16 cellular contexts compared by ENCODE assay signal in the genomic region with DNA sequence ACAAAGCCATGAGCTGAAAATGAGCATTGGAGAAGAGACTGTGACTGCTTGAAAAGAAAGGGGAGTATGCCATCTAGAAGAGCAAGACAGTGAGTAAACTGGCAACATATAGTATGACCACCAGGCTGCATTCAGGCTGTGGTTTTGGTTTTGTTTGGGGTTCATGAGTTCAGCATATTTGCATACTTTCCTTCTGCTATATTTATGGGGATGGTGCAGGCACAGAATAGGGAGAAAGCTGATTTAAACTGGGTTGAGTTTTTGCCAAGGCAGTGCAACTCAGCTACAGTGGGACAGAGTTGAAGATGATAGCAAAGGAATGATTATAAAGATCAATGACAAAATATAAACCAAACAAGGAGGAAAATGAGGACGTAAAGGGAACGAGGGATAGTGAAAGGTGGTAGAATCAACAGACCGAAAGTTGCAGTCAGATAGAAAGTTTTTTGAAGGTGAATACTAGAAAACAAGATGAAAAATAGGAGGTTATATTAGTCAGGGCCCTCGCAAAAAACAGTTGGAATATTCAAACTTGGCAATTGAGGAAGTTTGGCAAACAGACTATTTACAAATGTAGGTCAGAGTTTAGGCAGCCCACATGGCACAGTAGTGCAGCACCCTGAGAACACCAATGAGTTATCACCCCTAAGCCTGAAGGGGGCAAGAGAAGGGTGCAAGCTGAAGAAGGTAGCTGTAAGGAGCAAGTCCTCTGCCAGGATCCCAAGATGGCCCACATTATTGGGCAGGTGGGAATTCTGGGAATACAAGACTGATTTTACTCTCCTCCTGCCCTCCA.
DNase-seq lines count a peak whose midpoint lies in the region; ATAC-seq and TF ChIP-seq lines count a peak whose summit lies in the region.
"Had no signal": no experiment of that assay in that cellular context is flagged by ENCODE, and none has a peak within 500 bp of the region (broad histone marks: within the 10 kb centered on the region; RNA-seq: fewer than 3 reads in every experiment).

No MANE protein-coding gene starts in this region.

- H3K9me3 ChIP-seq in naive thymus-derived CD4-positive, alpha-beta T cell (ENCODE audit: control insufficient read depth in 2 of 3, low read length in 3 of 3) = no peaks in the 10 kb centered on the region
- no peaks in the 10 kb centered on the region for H3K9me3 ChIP-seq in colonic mucosa
- H3K9me3 ChIP-seq in left ventricle myocardium inferior (replicated peaks) = no peaks in the 10 kb centered on the region
- H3K9me3 ChIP-seq: left lung, upper lobe of left lung had no signal

- POLR2A ChIA-PET in GM10248 (lab: Yijun Ruan, JAX) = no interaction called here
- POLR2A ChIA-PET in naive thymus-derived CD4-positive, alpha-beta T cell (lab: Charles Lee) = no interaction called here

- H3K9ac ChIP-seq in colonic mucosa (ENCODE audit: low read depth in 2 of 2, low read length in 2 of 2) = no peak overlapping the region

- no peak overlapping the region for H3K27ac Mint-ChIP-seq in naive thymus-derived CD4-positive, alpha-beta T cell
- H3K27ac Mint-ChIP-seq: activated CD8-positive, alpha-beta memory T cell treated with anti-CD3 and anti-CD28 coated beads, Interleukin-2, amount 10 ng/mL, durations not matched to agents 7 days and 5 days had no signal

- H3K4me1 ChIP-seq in naive thymus-derived CD4-positive, alpha-beta T cell (ENCODE audit: control insufficient read depth in 2 of 2, insufficient read depth in 2 of 2, low read length in 2 of 2) = no peaks in the 10 kb centered on the region
- H3K4me1 ChIP-seq in colonic mucosa (no peaks in the 10 kb centered on the region), left ventricle myocardium inferior (peaks cover 14% of the 10 kb centered on the region)
- H3K4me1 ChIP-seq: left lung, upper lobe of left lung had no signal

- no peak overlapping the region for H3K4me3 ChIP-seq in naive thymus-derived CD4-positive, alpha-beta T cell (ENCODE audit: low read length)
- H3K4me3 ChIP-seq in colonic mucosa (no peak overlapping the region), left ventricle myocardium inferior (no peak overlapping the region)
- H3K4me3 ChIP-seq: cardiac muscle cell, left lung, upper lobe of left lung had no signal

- H3K27ac ChIP-seq in naive thymus-derived CD4-positive, alpha-beta T cell (ENCODE audit: low read depth, low read length) = no peak overlapping the region
- no peak overlapping the region for H3K27ac ChIP-seq in colonic mucosa
- no peak overlapping the region for H3K27ac ChIP-seq in left ventricle myocardium inferior (replicated peaks)
- H3K27ac ChIP-seq: cardiac muscle cell, left lung, upper lobe of left lung had no signal

- no peaks in the 10 kb centered on the region for H3K4me1 Mint-ChIP-seq in naive thymus-derived CD4-positive, alpha-beta T cell
- H3K4me1 Mint-ChIP-seq: activated CD8-positive, alpha-beta memory T cell treated with anti-CD3 and anti-CD28 coated beads, Interleukin-2, amount 10 ng/mL, durations not matched to agents 7 days and 5 days had no signal

- no peaks in the 10 kb centered on the region for H3K36me3 Mint-ChIP-seq in naive thymus-derived CD4-positive, alpha-beta T cell
- H3K36me3 Mint-ChIP-seq: activated CD8-positive, alpha-beta memory T cell treated with anti-CD3 and anti-CD28 coated beads, Interleukin-2, amount 10 ng/mL, durations not matched to agents 7 days and 5 days had no signal

- no peak overlapping the region for H3K4me3 Mint-ChIP-seq in naive thymus-derived CD4-positive, alpha-beta T cell
- H3K4me3 Mint-ChIP-seq: activated CD8-positive, alpha-beta memory T cell treated with anti-CD3 and anti-CD28 coated beads, Interleukin-2, amount 10 ng/mL, durations not matched to agents 7 days and 5 days had no signal

- H3K9me3 Mint-ChIP-seq in naive thymus-derived CD4-positive, alpha-beta T cell = peaks cover 0 to 6% (median 0%) of the 10 kb centered on the region in 11 donors

- CTCF ChIA-PET in GM10248 (lab: Yijun Ruan, JAX) = interaction anchor here (1.5 kb wide), 2 partner anchors 10 to 66 kb away, joined by 3 to 4 read pairs; no protein-coding TSS in a partner anchor
- CTCF ChIA-PET in naive thymus-derived CD4-positive, alpha-beta T cell (lab: Charles Lee) = no interaction called here

- TF ChIP-seq CTCF in GM10248 (IDR thresholded peaks at IDR 0.05; ENCODE audit: control extremely low read depth, extremely low read depth, low read depth, missing control alignments) (no peak), colonic mucosa (IDR thresholded peaks at IDR 0.05) (no peak), left ventricle myocardium inferior (IDR thresholded peaks at IDR 0.05; ENCODE audit: borderline replicate concordance) (no peak)

- no peaks in the 10 kb centered on the region for H3K36me3 ChIP-seq in naive thymus-derived CD4-positive, alpha-beta T cell (ENCODE audit: control insufficient read depth in 2 of 3, insufficient read depth in 3 of 3, low read length in 3 of 3)
- no peaks in the 10 kb centered on the region for H3K36me3 ChIP-seq in colonic mucosa
- H3K36me3 ChIP-seq in left ventricle myocardium inferior = no peaks in the 10 kb centered on the region
- H3K36me3 ChIP-seq: cardiac muscle cell, left lung, upper lobe of left lung had no signal

- peaks cover 0 to 9% (median 5%) of the 10 kb centered on the region in 5 donors for H3K27me3 Mint-ChIP-seq in naive thymus-derived CD4-positive, alpha-beta T cell
- H3K27me3 Mint-ChIP-seq: activated CD8-positive, alpha-beta memory T cell treated with anti-CD3 and anti-CD28 coated beads, Interleukin-2, amount 10 ng/mL, durations not matched to agents 7 days and 5 days had no signal

- no peaks in the 10 kb centered on the region for H3K27me3 ChIP-seq in naive thymus-derived CD4-positive, alpha-beta T cell (ENCODE audit: control insufficient read depth in 2 of 2, insufficient read depth in 2 of 2, low read length in 2 of 2)
- H3K27me3 ChIP-seq in colonic mucosa (no peaks in the 10 kb centered on the region), left ventricle myocardium inferior (ENCODE audit: low read depth) (no peaks in the 10 kb centered on the region)
- H3K27me3 ChIP-seq: cardiac muscle cell, left lung, upper lobe of left lung had no signal

- DNase-seq in GM10248 (ENCODE audit: extremely low spot score) (peak; percentile 37), GM19238 (ENCODE audit: insufficient read length, low spot score) (no peak), colonic mucosa (no peak), left ventricle myocardium inferior (no peak)
- DNase-seq in naive thymus-derived CD4-positive, alpha-beta T cell = no peak
- DNase-seq: ACHN; activated CD8-positive, alpha-beta memory T cell treated with anti-CD3 and anti-CD28 coated beads, Interleukin-2, amount 10 ng/mL, durations not matched to agents 7 days and 5 days; GF-D8; left lung; NCI-H345; occipital lobe; upper lobe of left lung had no signal

- intact Hi-C loops in naive thymus-derived CD4-positive, alpha-beta T cell (cut with micrococcal nuclease) = no loop called here
- intact Hi-C loops in colonic mucosa (cut with DNase I) (no loop called here), left ventricle myocardium inferior (cut with micrococcal nuclease) (no loop called here)

- ATAC-seq in GM19372 (IDR thresholded peaks at IDR 0.05; ENCODE audit: low read depth, unreplicated experiment) (peak; percentile 69), HG02798 (IDR thresholded peaks at IDR 0.05; ENCODE audit: poor library complexity, unreplicated experiment) (peak; percentile 88), HG03521 (IDR thresholded peaks at IDR 0.05; ENCODE audit: unreplicated experiment) (peak; percentile 90)
- ATAC-seq in naive thymus-derived CD4-positive, alpha-beta T cell = no peak
- ATAC-seq: activated CD8-positive, alpha-beta memory T cell treated with anti-CD3 and anti-CD28 coated beads, Interleukin-2, amount 10 ng/mL, durations not matched to agents 7 days and 5 days; left lung had no signal
